18 cellular contexts compared by ENCODE assay signal in the genomic region with DNA sequence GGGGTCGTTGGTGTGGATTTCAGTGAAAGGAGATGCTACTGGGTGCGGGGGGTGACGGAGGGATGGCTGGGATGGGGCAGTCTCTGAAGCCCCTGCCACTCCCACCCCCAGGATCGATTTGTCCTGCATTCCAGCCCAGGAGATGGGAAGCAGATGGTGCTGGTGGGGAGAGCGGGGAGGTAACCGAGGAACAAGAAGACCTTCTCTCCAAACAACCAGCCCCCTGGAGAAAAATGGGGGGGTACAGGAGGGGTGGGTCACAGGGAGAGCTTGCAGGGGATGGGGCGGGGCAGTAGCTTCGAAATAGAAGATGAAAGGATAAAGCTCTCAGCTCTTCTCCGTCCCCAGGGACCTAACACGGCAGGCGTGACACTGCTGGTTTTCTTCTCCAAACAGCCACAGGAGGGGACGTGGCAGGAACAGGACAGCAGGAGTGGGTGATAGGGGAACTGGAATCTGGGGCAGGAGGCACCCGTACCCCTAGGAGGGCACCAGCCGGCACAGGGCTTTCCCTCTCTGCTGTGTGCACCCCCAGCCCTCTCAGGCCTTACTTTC.
"Had no signal": no experiment of that assay in that cellular context is flagged by ENCODE, and none has a peak within 500 bp of the region (broad histone marks: within the 10 kb centered on the region; RNA-seq: fewer than 3 reads in every experiment).

No MANE protein-coding gene starts in this region.

- H3K4me1 Mint-ChIP-seq: activated T-helper 17 cell treated with anti-CD3 and anti-CD28 coated beads, Interleukin-2, amount 50 U/mL, for 72 hours had no signal

- H3K4me3 Mint-ChIP-seq: activated naive CD8-positive, alpha-beta T cell; activated T-cell treated with anti-CD3 and anti-CD28 coated beads, Interleukin-2, amount 50 U/mL, for 24 hours; activated T-helper 17 cell treated with anti-CD3 and anti-CD28 coated beads, Interleukin-2, amount 50 U/mL, for 72 hours; T-helper 1 cell treated with Interleukin-12 subunit alpha and Interleukin-12 subunit beta and Interleukin-4 antibody, amounts not matched to agents 30 μg/mL and 1 μg/mL, for 36 hours; WTC11 had no signal

- H3K9me3 ChIP-seq: adrenal gland, ascending aorta, thoracic aorta, upper lobe of left lung had no signal

- H3K36me3 ChIP-seq: adrenal gland, ascending aorta, thoracic aorta, upper lobe of left lung had no signal

- ATAC-seq: activated T-helper 17 cell treated with anti-CD3 and anti-CD28 coated beads, Interleukin-2, amount 50 U/mL, for 72 hours; WTC11 had no signal

- DNase-seq: activated CD8-positive, alpha-beta memory T cell treated with anti-CD3 and anti-CD28 coated beads for 24 hours; activated CD8-positive, alpha-beta memory T cell treated with anti-CD3 and anti-CD28 coated beads, Interleukin-2, amount 50 U/mL, for 4 hours; activated T-cell treated with anti-CD3 and anti-CD28 coated beads, Interleukin-2, amount 50 U/mL, for 24 hours; adrenal gland; central memory CD4-positive, alpha-beta T cell; effector memory CD4-positive, alpha-beta T cell; foreskin melanocyte; hippocampal formation; stimulated activated CD4-positive, alpha-beta T cell treated with anti-CD3 and anti-CD28 coated beads, Interleukin-4, amount 100 ng/mL, for 1 hour; stimulated activated naive CD4-positive, alpha-beta T cell treated with Interleukin-2 at 50 U/mL for 16 hours; T1000; upper lobe of left lung had no signal

- H3K36me3 Mint-ChIP-seq: activated naive CD8-positive, alpha-beta T cell; WTC11 had no signal

- H3K27ac Mint-ChIP-seq: activated naive CD8-positive, alpha-beta T cell; activated T-cell treated with anti-CD3 and anti-CD28 coated beads, Interleukin-2, amount 50 U/mL, for 24 hours; activated T-helper 17 cell treated with anti-CD3 and anti-CD28 coated beads, Interleukin-2, amount 50 U/mL, for 72 hours; T-helper 1 cell treated with Interleukin-12 subunit alpha and Interleukin-12 subunit beta and Interleukin-4 antibody, amounts not matched to agents 30 μg/mL and 1 μg/mL, for 36 hours; WTC11 had no signal

- H3K4me3 ChIP-seq: adrenal gland, ascending aorta, thoracic aorta, upper lobe of left lung had no signal

- H3K27me3 ChIP-seq: adrenal gland, ascending aorta, upper lobe of left lung had no signal

- H3K27ac ChIP-seq: adrenal gland, ascending aorta, thoracic aorta, upper lobe of left lung had no signal

- H3K4me1 ChIP-seq: adrenal gland, ascending aorta, upper lobe of left lung had no signal

- H3K9me3 Mint-ChIP-seq: activated T-cell treated with anti-CD3 and anti-CD28 coated beads, Interleukin-2, amount 50 U/mL, for 24 hours; activated T-helper 17 cell treated with anti-CD3 and anti-CD28 coated beads, Interleukin-2, amount 50 U/mL, for 72 hours; T-helper 1 cell treated with Interleukin-12 subunit alpha and Interleukin-12 subunit beta and Interleukin-4 antibody, amounts not matched to agents 30 μg/mL and 1 μg/mL, for 36 hours; WTC11 had no signal

- H3K27me3 Mint-ChIP-seq: activated T-cell treated with anti-CD3 and anti-CD28 coated beads, Interleukin-2, amount 50 U/mL, for 24 hours; activated T-helper 17 cell treated with anti-CD3 and anti-CD28 coated beads, Interleukin-2, amount 50 U/mL, for 72 hours had no signal
